8 cellular contexts compared by ENCODE assay signal in the genomic region with DNA sequence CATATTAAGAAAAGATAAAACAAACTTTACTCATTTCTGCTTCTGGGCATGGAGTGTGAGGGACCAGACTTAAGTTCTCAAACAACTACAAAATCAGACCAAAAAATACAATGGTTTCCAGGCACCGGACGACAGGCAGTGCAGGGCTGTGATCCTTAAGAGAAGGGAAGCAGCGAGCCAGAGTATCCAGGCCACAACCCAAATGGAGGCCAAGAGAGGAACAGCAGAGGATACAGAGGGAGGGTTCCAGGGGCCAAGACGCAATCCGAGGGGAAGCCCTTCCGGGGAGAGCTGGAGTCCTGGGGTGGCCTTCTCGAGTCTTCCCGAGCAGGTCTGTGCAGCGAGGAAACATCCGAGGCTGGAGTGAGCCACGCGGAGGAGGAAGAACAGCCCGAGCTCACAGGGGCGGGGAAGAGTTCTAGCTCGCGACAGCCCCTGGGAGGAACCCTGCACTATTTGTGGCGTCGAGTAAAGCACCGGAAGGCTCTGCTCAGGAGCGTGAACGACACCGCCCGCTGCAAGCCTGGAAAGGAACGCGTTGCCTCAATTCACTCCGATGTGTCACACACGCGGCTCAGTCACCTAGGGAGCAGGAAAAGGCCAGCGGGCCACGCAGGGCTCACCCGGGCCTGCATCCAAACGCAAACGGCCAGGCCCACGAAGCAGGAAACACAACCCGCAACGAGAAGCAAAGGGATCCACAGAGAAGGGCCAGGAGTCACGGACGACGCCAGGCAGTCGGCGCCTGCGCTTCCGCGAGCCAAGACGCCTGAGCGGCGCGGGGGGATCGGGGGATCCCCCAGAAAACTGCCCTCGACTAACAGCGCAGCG. TPM values are rescaled to one million over a fixed set of nuclear protein-coding genes. Genes with fewer than 3 reads are reported as not detected.
A peak's percentile ranks its signal among the peaks of the same experiment; 100 is the strongest.
DNase-seq lines count a peak whose midpoint lies in the region; ATAC-seq, FAIRE-seq and TF ChIP-seq lines count a peak whose summit lies in the region.

No MANE protein-coding gene starts in this region.

- TF ChIP-seq RAD21 in A549 (conservative IDR thresholded peaks at IDR 0.05 in 1 of 2, IDR thresholded peaks at IDR 0.05 in 1 of 2) = no peak

- peak; percentile 1 to 35; a peak in 4 of 6 replicates for ATAC-seq in A549
- peak; percentile 14 for ATAC-seq in GM21619 (IDR thresholded peaks at IDR 0.05; ENCODE audit: unreplicated experiment)
- no peak; the same call in 1 of the 2 replicates for ATAC-seq in WTC11
- no peak for ATAC-seq in HG03439 (IDR thresholded peaks at IDR 0.05; ENCODE audit: unreplicated experiment)
- no peak for ATAC-seq in GM19397 (IDR thresholded peaks at IDR 0.05; ENCODE audit: unreplicated experiment)

- 67% methylated on average over 49 of the region's 52 CpGs for WGBS in A549 (ENCODE audit: missing lambda C conversion rate)

- peaks cover 11% of the 10 kb centered on the region for H3K9me3 ChIP-seq in A549

- no peak for TF ChIP-seq EP300 in A549 (IDR thresholded peaks at IDR 0.05)

- no peaks in the 10 kb centered on the region for H3K36me3 ChIP-seq in rectal smooth muscle tissue (ENCODE audit: control insufficient read depth, insufficient read depth, low read length)

- H3K9ac ChIP-seq in rectal smooth muscle tissue (ENCODE audit: low read length) = no peak overlapping the region

- peaks cover 25% of the 10 kb centered on the region for H3K27me3 Mint-ChIP-seq in WTC11 (ENCODE audit: low read depth)

- peak overlapping the region; percentile 70 for H3K4me3 ChIP-seq in A549
- peak overlapping the region; percentile 60 for H3K4me3 ChIP-seq in rectal smooth muscle tissue (ENCODE audit: low read length)

- H3K27ac ChIP-seq in A549 (peak overlapping the region; percentile 87 to 95), rectal smooth muscle tissue (ENCODE audit: low read depth, low read length) (no peak overlapping the region)

- H3K4me1 ChIP-seq in A549 (peaks cover 6% of the 10 kb centered on the region; the same call in 2 of the 3 replicates), rectal smooth muscle tissue (ENCODE audit: control insufficient read depth, insufficient read depth, low read length) (peaks cover 3% of the 10 kb centered on the region)

- no peak for TF ChIP-seq CTCF in A549 (IDR thresholded peaks at IDR 0.05)
- TF ChIP-seq CTCF in WTC11 (IDR thresholded peaks at IDR 0.05) = no peak

- H3K4me2 ChIP-seq in A549 = peak overlapping the region; percentile 82

- CTCF ChIA-PET in A549 (lab: Yijun Ruan, JAX) (interaction anchor here (0.8 to 1.0 kb wide), 2 partner anchors 13 to 842 kb away, joined by 3 read pairs; no protein-coding TSS in a partner anchor), WTC11 (lab: Charles Lee) (no interaction called here), HEK293T (lab: Yijun Ruan, JAX) (no interaction called here)

- H3K4me1 Mint-ChIP-seq in WTC11 = peaks cover 22% of the 10 kb centered on the region

- H3K9me3 Mint-ChIP-seq in WTC11 = peaks cover 9% of the 10 kb centered on the region

- POLR2A ChIA-PET in A549 (lab: Yijun Ruan, JAX) = no interaction called here
- POLR2A ChIA-PET in WTC11 (lab: Charles Lee) = no interaction called here
- POLR2A ChIA-PET in HEK293T (lab: Yijun Ruan, JAX) = no interaction called here

- no peak for FAIRE-seq in A549 (lab: Jason Lieb, UNC)

- no peaks in the 10 kb centered on the region for H3K27me3 ChIP-seq in rectal smooth muscle tissue (ENCODE audit: control insufficient read depth, insufficient read depth, low read length)

- no peak for TF ChIP-seq POLR2A in A549 (IDR thresholded peaks at IDR 0.05; ENCODE audit: low read length)

- peak overlapping the region; percentile 76 for H3K4me3 Mint-ChIP-seq in WTC11

- DNase-seq in A549 (ENCODE audit: low read depth in 1 of 2, low spot score in 1 of 2) (no peak), WTC11 (ENCODE audit: low spot score) (peak; percentile 18), glomerular visceral epithelial cell (ENCODE audit: extremely low spot score) (peak; percentile 7), HEK293T (ENCODE audit: extremely low spot score) (no peak)

- peak overlapping the region; percentile 72; the same call in 1 of the 2 replicates for H3K27ac Mint-ChIP-seq in WTC11

- H3K36me3 Mint-ChIP-seq in WTC11 = peaks cover 7% of the 10 kb centered on the region

TF ChIP-seq in A549, 52 proteins besides CTCF, POLR2A, EP300 and RAD21:
- TF ChIP-seq RARB (CRISPR knock-in tag; IDR thresholded peaks at IDR 0.05) (no peak), TFCP2L1 (CRISPR knock-in tag; IDR thresholded peaks at IDR 0.05) (no peak), RNF2 (IDR thresholded peaks at IDR 0.05; ENCODE audit: borderline replicate concordance, low read depth) (0 out of 2 replicates have a peak, but pooled peaks have one; percentile 95), CHD2 (IDR thresholded peaks at IDR 0.05; ENCODE audit: low read length, partially characterized antibody) (no peak), KDM5A (IDR thresholded peaks at IDR 0.05) (no peak)
- TF ChIP-seq, protein P1, sequence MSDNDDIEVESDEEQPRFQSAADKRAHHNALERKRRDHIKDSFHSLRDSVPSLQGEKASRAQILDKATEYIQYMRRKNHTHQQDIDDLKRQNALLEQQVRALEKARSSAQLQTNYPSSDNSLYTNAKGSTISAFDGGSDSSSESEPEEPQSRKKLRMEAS (IDR thresholded peaks at IDR 0.05) = no peak

TF ChIP-seq in WTC11, 78 proteins besides CTCF, POLR2A, EP300 and RAD21 (continues in another document):
- TF ChIP-seq SMAD3 (CRISPR knock-in tag; IDR thresholded peaks at IDR 0.05; ENCODE audit: borderline replicate concordance) (peak; percentile 48; the same call in 1 of the 2 replicates), FOXP1 (CRISPR knock-in tag; IDR thresholded peaks at IDR 0.05; ENCODE audit: borderline replicate concordance) (no peak), JUN (CRISPR knock-in tag; IDR thresholded peaks at IDR 0.05) (no peak), SMAD4 (CRISPR knock-in tag; IDR thresholded peaks at IDR 0.05) (no peak), NR2C2 (CRISPR knock-in tag; IDR thresholded peaks at IDR 0.05) (no peak), GRHL2 (CRISPR knock-in tag; IDR thresholded peaks at IDR 0.05; ENCODE audit: insufficient replicate concordance, severe bottlenecking) (no peak), ZNF396 (CRISPR knock-in tag; IDR thresholded peaks at IDR 0.05; ENCODE audit: borderline replicate concordance) (no peak), TP53 (CRISPR knock-in tag; IDR thresholded peaks at IDR 0.05) (no peak), ZNF671 (CRISPR knock-in tag; IDR thresholded peaks at IDR 0.05) (no peak)
- TF ChIP-seq, protein P2, sequence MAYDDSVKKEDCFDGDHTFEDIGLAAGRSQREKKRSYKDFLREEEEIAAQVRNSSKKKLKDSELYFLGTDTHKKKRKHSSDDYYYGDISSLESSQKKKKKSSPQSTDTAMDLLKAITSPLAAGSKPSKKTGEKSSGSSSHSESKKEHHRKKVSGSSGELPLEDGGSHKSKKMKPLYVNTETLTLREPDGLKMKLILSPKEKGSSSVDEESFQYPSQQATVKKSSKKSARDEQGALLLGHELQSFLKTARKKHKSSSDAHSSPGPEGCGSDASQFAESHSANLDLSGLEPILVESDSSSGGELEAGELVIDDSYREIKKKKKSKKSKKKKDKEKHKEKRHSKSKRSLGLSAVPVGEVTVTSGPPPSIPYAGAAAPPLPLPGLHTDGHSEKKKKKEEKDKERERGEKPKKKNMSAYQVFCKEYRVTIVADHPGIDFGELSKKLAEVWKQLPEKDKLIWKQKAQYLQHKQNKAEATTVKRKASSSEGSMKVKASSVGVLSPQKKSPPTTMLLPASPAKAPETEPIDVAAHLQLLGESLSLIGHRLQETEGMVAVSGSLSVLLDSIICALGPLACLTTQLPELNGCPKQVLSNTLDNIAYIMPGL (CRISPR knock-in tag; IDR thresholded peaks at IDR 0.05) = no peak

TF ChIP-seq in HEK293T, 16 proteins besides CTCF, POLR2A, EP300 and RAD21:
- TF ChIP-seq CTBP1 (IDR thresholded peaks at IDR 0.05; ENCODE audit: borderline replicate concordance) (no peak), TARDBP (IDR thresholded peaks at IDR 0.05) (no peak), NFRKB (IDR thresholded peaks at IDR 0.05) (no peak)
TF ChIP-seq in HEK293T: peak in this region for 0.

RNA-seq across cellular contexts. Expression of a gene that starts 0.9 kb away (rescaled TPM):
- polyA plus RNA-seq in A549 (2011; rRNA removed) (2.5 and 2.8 TPM in 2 replicates), A549 (2017; fragmentation: RNase III; extraction: RNeasy Plus Mini Kit Qiagen cat#74134 plus additional on column Dnase treatment) (1.3 to 1.8 TPM (median 1.4 TPM) in 3 replicates)
- 0.70 TPM in 2 replicates for polyA plus RNA-seq in A549 (2012; cell fraction: cytosol; rRNA removed)
- 0.30 and 1.1 TPM in 2 replicates for polyA plus RNA-seq in A549 (2012; cell fraction: nucleus; rRNA removed)
- polyA minus RNA-seq in A549 (2011; rRNA and poly(A)+ RNA removed) = 1.0 and 2.0 TPM in 2 replicates
- 0.55 to 1.3 TPM (median 0.61 TPM) in 3 replicates for total RNA-seq in WTC11 (2021)

Comparison
In these comparisons a context has a peak if more than half of its experiments do, and no peak if none do; other contexts are left out.
1. ATAC-seq: peak in A549 (2 of 2) and GM21619 (single experiment); none in WTC11 (single experiment), HG03439 (single experiment) and GM19397 (single experiment).
2. DNase-seq: peak in WTC11 (single experiment) and glomerular visceral epithelial cell (single experiment); none in A549 (0 of 2) and HEK293T (single experiment).